Comparison of ENCODE assay signal across 1 cellular context in genomic region chr21:31898898-31899630, GRCh38.
TF ChIP-seq lines count a peak whose summit lies in the region.

No MANE protein-coding gene starts in this region.

TF ChIP-seq in H1, 55 proteins besides CTCF, POLR2A, EP300 and RAD21:
- no peak for TF ChIP-seq PHF8 (conservative IDR thresholded peaks at IDR 0.05; ENCODE audit: low read depth, low read length)
- TF ChIP-seq, protein P1, sequence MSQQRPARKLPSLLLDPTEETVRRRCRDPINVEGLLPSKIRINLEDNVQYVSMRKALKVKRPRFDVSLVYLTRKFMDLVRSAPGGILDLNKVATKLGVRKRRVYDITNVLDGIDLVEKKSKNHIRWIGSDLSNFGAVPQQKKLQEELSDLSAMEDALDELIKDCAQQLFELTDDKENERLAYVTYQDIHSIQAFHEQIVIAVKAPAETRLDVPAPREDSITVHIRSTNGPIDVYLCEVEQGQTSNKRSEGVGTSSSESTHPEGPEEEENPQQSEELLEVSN (IDR thresholded peaks at IDR 0.05): no peak
- TF ChIP-seq TEAD4 (IDR thresholded peaks at IDR 0.05; ENCODE audit: low read depth, low read length): no peak
- no peak for TF ChIP-seq BACH1 (IDR thresholded peaks at IDR 0.05; ENCODE audit: low read length)
- no peak for TF ChIP-seq TAF7 (optimal IDR thresholded peaks at IDR 0.05; ENCODE audit: borderline replicate concordance, low read depth, low read length)
